14 cellular contexts compared by ENCODE assay signal in the genomic region with DNA sequence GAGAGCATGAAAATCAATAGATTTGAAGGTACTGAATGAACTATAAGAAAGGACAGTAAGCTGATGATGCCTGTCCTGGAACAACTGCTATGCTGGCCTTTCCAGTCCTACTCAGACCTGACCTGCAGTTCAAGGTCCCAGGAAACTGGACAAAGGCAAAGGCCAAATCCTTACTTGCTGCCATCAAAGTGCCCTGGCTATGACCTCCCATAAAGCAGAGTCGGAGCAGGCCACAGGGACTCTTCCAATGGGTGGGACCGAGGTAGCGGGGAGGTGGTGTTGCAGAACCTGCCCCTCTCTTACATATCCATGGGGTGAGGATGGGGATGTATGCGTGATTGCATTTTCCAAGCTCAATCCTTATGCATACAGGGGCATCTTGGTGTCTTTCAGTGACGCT. TPM values are rescaled to one million over a fixed set of nuclear protein-coding genes. Genes with fewer than 3 reads are reported as not detected.
DNase-seq lines count a peak whose midpoint lies in the region; ATAC-seq, FAIRE-seq and TF ChIP-seq lines count a peak whose summit lies in the region.
"Had no signal": no experiment of that assay in that cellular context is flagged by ENCODE, and none has a peak within 500 bp of the region (broad histone marks: within the 10 kb centered on the region; RNA-seq: fewer than 3 reads in every experiment).

No MANE protein-coding gene starts in this region.

- H3K27ac Mint-ChIP-seq in activated naive CD4-positive, alpha-beta T cell treated with anti-CD3 and anti-CD28 coated beads, Interleukin-2, amount 50 U/mL, for 72 hours: peak overlapping the region; percentile 77 to 96
- peak overlapping the region; percentile 56 to 98 (median 96) for H3K27ac Mint-ChIP-seq in naive thymus-derived CD8-positive, alpha-beta T cell
- H3K27ac Mint-ChIP-seq: HFFc6 had no signal

- DNase-seq in heart right ventricle: no peak
- DNase-seq in left ventricle myocardium superior: no peak
- no peak for DNase-seq in activated naive CD4-positive, alpha-beta T cell treated with anti-CD3 and anti-CD28 coated beads, Interleukin-2, amount 50 U/mL, for 72 hours (ENCODE audit: low spot score in 2 of 2)
- DNase-seq in naive thymus-derived CD8-positive, alpha-beta T cell: no peak
- DNase-seq in upper lobe of left lung: no peak
- DNase-seq in hepatocyte (ENCODE audit: low spot score): no peak
- no peak for DNase-seq in HTR-8/SVneo (ENCODE audit: insufficient read length, low spot score)
- DNase-seq: HFFc6, NCI-H187 had no signal

- H4K20me1 ChIP-seq in hepatocyte (ENCODE audit: insufficient read depth, poor library complexity, severe bottlenecking): peaks cover 27% of the 10 kb centered on the region

- H3K36me3 ChIP-seq in heart right ventricle (no peaks in the 10 kb centered on the region), upper lobe of left lung (no peaks in the 10 kb centered on the region), hepatocyte (replicated peaks; ENCODE audit: insufficient read depth, low read depth) (no peaks in the 10 kb centered on the region)

- no peaks in the 10 kb centered on the region for H3K9me3 ChIP-seq in heart right ventricle
- H3K9me3 ChIP-seq in upper lobe of left lung: no peaks in the 10 kb centered on the region
- no peaks in the 10 kb centered on the region for H3K9me3 ChIP-seq in hepatocyte (ENCODE audit: low read depth)

- no peak overlapping the region for H3K4me3 ChIP-seq in heart right ventricle
- no peak overlapping the region for H3K4me3 ChIP-seq in upper lobe of left lung
- no peak overlapping the region for H3K4me3 ChIP-seq in hepatocyte
- H3K4me3 ChIP-seq: SK-N-MC had no signal

- WGBS in heart right ventricle, 2 donors: 92 to 99% methylated on average over 5 of the region's 5 CpGs
- 89 to 94% methylated on average over 5 of the region's 5 CpGs for WGBS in upper lobe of left lung, 2 donors
- 96% methylated on average over 5 of the region's 5 CpGs for WGBS in hepatocyte (ENCODE audit: low lambda C conversion rate, missing lambda C conversion rate)

- peak overlapping the region in 6 of 10 donors; percentile 78 to 90 (median 84) for H3K27ac ChIP-seq in heart right ventricle
- peak overlapping the region in 3 of 4 donors; percentile 75 to 86 (median 75) for H3K27ac ChIP-seq in upper lobe of left lung
- no peak overlapping the region for H3K27ac ChIP-seq in hepatocyte
- H3K27ac ChIP-seq: SK-N-MC had no signal

- TF ChIP-seq EP300 in upper lobe of left lung (IDR thresholded peaks at IDR 0.05): no peak

- FAIRE-seq in HTR-8/SVneo (lab: Jason Lieb, UNC): no peak
- FAIRE-seq: frontal cortex, G401.6 had no signal

- H3K9me2 ChIP-seq in hepatocyte (replicated peaks; ENCODE audit: insufficient read depth): no peaks in the 10 kb centered on the region

- H3K9me3 Mint-ChIP-seq in activated naive CD4-positive, alpha-beta T cell treated with anti-CD3 and anti-CD28 coated beads, Interleukin-2, amount 50 U/mL, for 72 hours: no peaks in the 10 kb centered on the region
- H3K9me3 Mint-ChIP-seq in naive thymus-derived CD8-positive, alpha-beta T cell: no peaks in the 10 kb centered on the region
- H3K9me3 Mint-ChIP-seq: HFFc6, neural crest cell had no signal

- H3K4me1 ChIP-seq in heart right ventricle (peaks cover 17 to 100% (median 94%) of the 10 kb centered on the region in 9 donors), upper lobe of left lung (peaks cover 66 to 93% (median 83%) of the 10 kb centered on the region in 4 donors), hepatocyte (ENCODE audit: insufficient read depth) (peaks cover 4% of the 10 kb centered on the region)

- H2AFZ ChIP-seq in hepatocyte: no peak overlapping the region

- no peak overlapping the region for H3K4me2 ChIP-seq in hepatocyte

- TF ChIP-seq CTCF in heart right ventricle (IDR thresholded peaks at IDR 0.05) (no peak), upper lobe of left lung (IDR thresholded peaks at IDR 0.05) (no peak), hepatocyte (IDR thresholded peaks at IDR 0.05; ENCODE audit: poor library complexity) (no peak)

- peaks cover 7 to 8% of the 10 kb centered on the region in 2 donors for H3K36me3 Mint-ChIP-seq in activated naive CD4-positive, alpha-beta T cell treated with anti-CD3 and anti-CD28 coated beads, Interleukin-2, amount 50 U/mL, for 72 hours
- H3K36me3 Mint-ChIP-seq in naive thymus-derived CD8-positive, alpha-beta T cell: no peaks in the 10 kb centered on the region

- H3K79me2 ChIP-seq in hepatocyte: peaks cover 91% of the 10 kb centered on the region

- no peaks in the 10 kb centered on the region for H3K27me3 Mint-ChIP-seq in naive thymus-derived CD8-positive, alpha-beta T cell

- H3K4me1 Mint-ChIP-seq in naive thymus-derived CD8-positive, alpha-beta T cell: peaks cover 37 to 98% (median 85%) of the 10 kb centered on the region in 4 donors

- TF ChIP-seq POLR2A in upper lobe of left lung (IDR thresholded peaks at IDR 0.05): no peak

- POLR2A ChIA-PET in naive thymus-derived CD8-positive, alpha-beta T cell (lab: Charles Lee): interaction anchor here (0.9 to 3.7 kb wide), 18 partner anchors 9 to 187 kb away, joined by 3 to 56 read pairs (median 8); no protein-coding TSS in a partner anchor

- ATAC-seq in heart right ventricle (no peak), left ventricle myocardium superior (no peak), upper lobe of left lung (ENCODE audit: low FRiP score in 2 of 2) (no peak), GM18867 (IDR thresholded peaks at IDR 0.05; ENCODE audit: unreplicated experiment) (no peak)
- ATAC-seq in activated naive CD4-positive, alpha-beta T cell treated with anti-CD3 and anti-CD28 coated beads, Interleukin-2, amount 50 U/mL, for 72 hours: no peak
- no peak for ATAC-seq in naive thymus-derived CD8-positive, alpha-beta T cell

- peak overlapping the region in 7 of 10 donors; percentile 53 to 86 (median 75) for H3K4me3 Mint-ChIP-seq in naive thymus-derived CD8-positive, alpha-beta T cell
- H3K4me3 Mint-ChIP-seq: HFFc6, neural crest cell had no signal

- no peaks in the 10 kb centered on the region for H3K27me3 ChIP-seq in heart right ventricle
- no peaks in the 10 kb centered on the region for H3K27me3 ChIP-seq in upper lobe of left lung
- H3K27me3 ChIP-seq in hepatocyte: no peaks in the 10 kb centered on the region

- intact Hi-C loops in heart right ventricle (cut with DNase I) (no loop called here), left ventricle myocardium superior (cut with micrococcal nuclease) (no loop called here)

RNA-seq across cellular contexts. Expression of a gene that starts 26.8 kb away (rescaled TPM):
- 10 to 100 TPM; 19.0 to 42.9 (median 31.3) TPM for total RNA-seq in heart right ventricle
- polyA plus RNA-seq in heart right ventricle: 10 to 100 TPM; 11.6 to 25.5 TPM
- total RNA-seq in left ventricle myocardium superior: 45.3 TPM
- total RNA-seq in activated naive CD4-positive, alpha-beta T cell treated with anti-CD3 and anti-CD28 coated beads, Interleukin-2, amount 50 U/mL, for 72 hours: 10 to 100 TPM in 1 of 2 donors, 1 to 10 TPM in 1; 6.1 to 11.8 TPM
- total RNA-seq in naive thymus-derived CD8-positive, alpha-beta T cell: 10 to 100 TPM; 22.2 to 23.2 TPM
- 10 to 100 TPM in 2 of 3 donors, 1 to 10 TPM in 1; 2.4 to 15.1 (median 11.9) TPM for polyA plus RNA-seq in naive thymus-derived CD8-positive, alpha-beta T cell
- 10 to 100 TPM; 35.8 to 62.5 (median 47.8) TPM for total RNA-seq in upper lobe of left lung
- total RNA-seq in hepatocyte: 20.6 and 23.6 TPM in 2 replicates
- 9.1 and 10.3 TPM in 2 replicates for polyA plus RNA-seq in hepatocyte
